8 cellular contexts compared by ENCODE assay signal in genomic region chr17:7295230-7296180, GRCh38. TPM values are rescaled to one million over a fixed set of nuclear protein-coding genes. Genes with fewer than 3 reads are reported as not detected.
DNase-seq lines count a peak whose midpoint lies in the region; ATAC-seq, FAIRE-seq and TF ChIP-seq lines count a peak whose summit lies in the region.

No MANE protein-coding gene starts in this region.

- CTCF ChIA-PET in HEK293 (lab: Yijun Ruan, JAX): interaction anchor here (0.7 to 6.6 kb wide), 28 partner anchors 7 to 252 kb away, joined by 3 to 160 read pairs (median 5); partner anchors contain the start of genes ACADVL, ACAP1, CTDNEP1 and DLG4

- POLR2A ChIA-PET in HEK293 (lab: Yijun Ruan, JAX): interaction anchor here (1.4 to 2.1 kb wide), 4 partner anchors 14 to 250 kb away, joined by 6 to 20 read pairs (median 12); partner anchors contain the start of genes ACADVL, DLG4, NEURL4 and SLC2A4

- H3K9ac ChIP-seq in BLaER1 treated with 17β-estradiol and CSF1 and Interleukin-3, amounts not matched to agents 10 nM and 100 nM: peak overlapping the region in 3 of 11 experiments; percentile 34 to 59 (median 35); a peak in 4 of 22 replicates

- H3K4me1 Mint-ChIP-seq in natural killer cell treated with Interleukin-12 subunit alpha and Interleukin-12 subunit beta and Interleukin-15 and Interleukin-18, amount 100 ng/mL, for 72 hours (ENCODE audit: low read depth in 2 of 2): peaks cover 7 to 21% of the 10 kb centered on the region in 2 donors

- ATAC-seq in natural killer cell treated with Interleukin-12 subunit alpha and Interleukin-12 subunit beta and Interleukin-15 and Interleukin-18, amount 100 ng/mL, for 72 hours: no peak
- ATAC-seq in GM21447 (IDR thresholded peaks at IDR 0.05; ENCODE audit: unreplicated experiment): no peak

- H3K27me3 ChIP-seq in BLaER1 treated with 17β-estradiol and CSF1 and Interleukin-3, amounts not matched to agents 10 nM and 100 nM: peaks cover 51 to 69% (median 59%) of the 10 kb centered on the region in 11 experiments
- peaks cover 3% of the 10 kb centered on the region for H3K27me3 ChIP-seq in bronchial epithelial cell (ENCODE audit: control insufficient read depth, insufficient read depth, low read length)
- H3K27me3 ChIP-seq in WERI-Rb-1 (ENCODE audit: insufficient read depth, low read depth, severe bottlenecking): no peaks in the 10 kb centered on the region

- peak overlapping the region; percentile 76 to 90 (median 82) for H3K4me2 ChIP-seq in BLaER1 treated with 17β-estradiol and CSF1 and Interleukin-3, amounts not matched to agents 10 nM and 100 nM

- FAIRE-seq in bronchial epithelial cell (lab: Jason Lieb, UNC): no peak

- H3K36me3 Mint-ChIP-seq in natural killer cell treated with Interleukin-12 subunit alpha and Interleukin-12 subunit beta and Interleukin-15 and Interleukin-18, amount 100 ng/mL, for 72 hours: no peaks in the 10 kb centered on the region

- H3K27me3 Mint-ChIP-seq in natural killer cell treated with Interleukin-12 subunit alpha and Interleukin-12 subunit beta and Interleukin-15 and Interleukin-18, amount 100 ng/mL, for 72 hours: peaks cover 19 to 20% of the 10 kb centered on the region in 2 donors

- H3K4me1 ChIP-seq in BLaER1 treated with 17β-estradiol and CSF1 and Interleukin-3, amounts not matched to agents 10 nM and 100 nM: peaks cover 15 to 41% (median 37%) of the 10 kb centered on the region in 10 experiments
- peaks cover 6% of the 10 kb centered on the region; the same call in 1 of the 2 replicates for H3K4me1 ChIP-seq in HEK293 (ENCODE audit: control insufficient read depth, insufficient read depth, low read length)

- peaks cover 0 to 16% (median 0%) of the 10 kb centered on the region in 11 experiments; a peak in 3 of 22 replicates for H4K20me1 ChIP-seq in BLaER1 treated with 17β-estradiol and CSF1 and Interleukin-3, amounts not matched to agents 10 nM and 100 nM

- intact Hi-C loops in posterior cingulate gyrus (cut with DNase I): loop anchor here (1.0 to 5.0 kb wide), 2 partner anchors 15 to 248 kb away; no protein-coding TSS in a partner anchor

- peak overlapping the region; percentile 37 to 48 for H3K27ac Mint-ChIP-seq in natural killer cell treated with Interleukin-12 subunit alpha and Interleukin-12 subunit beta and Interleukin-15 and Interleukin-18, amount 100 ng/mL, for 72 hours

- peak overlapping the region in 9 of 10 experiments; percentile 18 to 62 (median 43); a peak in 10 of 20 replicates for H3K4me3 ChIP-seq in BLaER1 treated with 17β-estradiol and CSF1 and Interleukin-3, amounts not matched to agents 10 nM and 100 nM
- H3K4me3 ChIP-seq in HEK293 (ENCODE audit: low read depth, low read length) (no peak overlapping the region), bronchial epithelial cell (ENCODE audit: low read depth, low read length) (peak overlapping the region; percentile 34), WERI-Rb-1 (ENCODE audit: low read depth, low read length) (no peak overlapping the region)

- no peaks in the 10 kb centered on the region for H3K36me3 ChIP-seq in BLaER1 treated with 17β-estradiol and CSF1 and Interleukin-3, amounts not matched to agents 10 nM and 100 nM
- no peaks in the 10 kb centered on the region for H3K36me3 ChIP-seq in HEK293 (ENCODE audit: control insufficient read depth in 2 of 2, insufficient read depth in 1 of 2, low read length in 2 of 2)
- H3K36me3 ChIP-seq in bronchial epithelial cell (ENCODE audit: control insufficient read depth, insufficient read depth, low read length): no peaks in the 10 kb centered on the region
- H3K36me3 ChIP-seq in WERI-Rb-1: no peaks in the 10 kb centered on the region

- H3K27ac ChIP-seq in BLaER1 treated with 17β-estradiol and CSF1 and Interleukin-3, amounts not matched to agents 10 nM and 100 nM: no peak overlapping the region
- 0 out of 2 replicates have a peak overlapping the region, but pooled peaks have one; percentile 37 for H3K27ac ChIP-seq in HEK293 (ENCODE audit: extremely low read depth, low read depth, low read length)
- no peak overlapping the region; the same call in 1 of the 2 replicates for H3K27ac ChIP-seq in WERI-Rb-1
- no peak overlapping the region for H3K27ac ChIP-seq in caudate nucleus (ENCODE audit: low read depth, low read length)

- H3K9me3 Mint-ChIP-seq in natural killer cell treated with Interleukin-12 subunit alpha and Interleukin-12 subunit beta and Interleukin-15 and Interleukin-18, amount 100 ng/mL, for 72 hours: no peaks in the 10 kb centered on the region

- peak overlapping the region; percentile 84 for H3K4me3 Mint-ChIP-seq in natural killer cell treated with Interleukin-12 subunit alpha and Interleukin-12 subunit beta and Interleukin-15 and Interleukin-18, amount 100 ng/mL, for 72 hours

- TF ChIP-seq CTCF in HEK293 (tag by site-specific recombination; IDR thresholded peaks at IDR 0.05): no peak
- TF ChIP-seq CTCF in bronchial epithelial cell (IDR thresholded peaks at IDR 0.05; ENCODE audit: insufficient read depth, low read length, severe bottlenecking): peak; percentile 11
- TF ChIP-seq CTCF in WERI-Rb-1 (IDR thresholded peaks at IDR 0.05; ENCODE audit: low read depth, low read length): no peak

- DNase-seq in bronchial epithelial cell (ENCODE audit: low read depth) (no peak), WERI-Rb-1 (no peak), caudate nucleus (lab: John Stamatoyannopoulos, UW) (no peak), posterior cingulate gyrus (no peak)
- no peak for DNase-seq in natural killer cell treated with Interleukin-12 subunit alpha and Interleukin-12 subunit beta and Interleukin-15 and Interleukin-18, amount 100 ng/mL, for 72 hours (ENCODE audit: low spot score)

- H3K9me3 ChIP-seq in BLaER1 treated with 17β-estradiol and CSF1 and Interleukin-3, amounts not matched to agents 10 nM and 100 nM (replicated peaks in 1 of 11): no peaks in the 10 kb centered on the region
- H3K9me3 ChIP-seq in HEK293 (ENCODE audit: control insufficient read depth, insufficient read depth, low read depth, low read length) (no peaks in the 10 kb centered on the region), WERI-Rb-1 (ENCODE audit: severe bottlenecking) (no peaks in the 10 kb centered on the region)

TF ChIP-seq in HEK293, 187 proteins besides CTCF, POLR2A, EP300 and RAD21:
- TF ChIP-seq HOXD13 (CRISPR knock-in tag; IDR thresholded peaks at IDR 0.05; ENCODE audit: borderline replicate concordance) (no peak), ZNF169 (tag by site-specific recombination; IDR thresholded peaks at IDR 0.05) (no peak), HIC1 (tag by site-specific recombination; IDR thresholded peaks at IDR 0.05) (no peak), ZNF777 (tag by site-specific recombination; IDR thresholded peaks at IDR 0.05; ENCODE audit: borderline replicate concordance) (no peak), ZNF792 (tag by site-specific recombination; IDR thresholded peaks at IDR 0.05) (no peak), ZEB2 (tag by site-specific recombination; IDR thresholded peaks at IDR 0.05) (no peak), ZNF26 (tag by site-specific recombination; IDR thresholded peaks at IDR 0.05) (no peak), ZFP41 (tag by site-specific recombination; IDR thresholded peaks at IDR 0.05; ENCODE audit: borderline replicate concordance) (no peak)

RNA-seq across cellular contexts. Expression of gene YBX2, which starts 1.1 kb away (rescaled TPM):
- 0.26 and 1.0 TPM in 2 replicates for total RNA-seq in bronchial epithelial cell
- total RNA-seq in natural killer cell treated with Interleukin-12 subunit alpha and Interleukin-12 subunit beta and Interleukin-15 and Interleukin-18, amount 100 ng/mL, for 72 hours: not detected

RNA-seq across cellular contexts. Expression of gene EIF5A, which starts 11.9 kb away (rescaled TPM):
- 653 and 709 TPM in 2 replicates for total RNA-seq in bronchial epithelial cell
- 1,000 to 10,000 TPM in 1 of 2 donors, 100 to 1,000 TPM in 1; 953 to 1,345 TPM for total RNA-seq in natural killer cell treated with Interleukin-12 subunit alpha and Interleukin-12 subunit beta and Interleukin-15 and Interleukin-18, amount 100 ng/mL, for 72 hours

RNA-seq across cellular contexts. Expression of gene SLC2A4, which starts 14.0 kb away (rescaled TPM):
- under 0.01 and 0.13 TPM in 2 replicates for total RNA-seq in bronchial epithelial cell
- total RNA-seq in natural killer cell treated with Interleukin-12 subunit alpha and Interleukin-12 subunit beta and Interleukin-15 and Interleukin-18, amount 100 ng/mL, for 72 hours: under 1 TPM in 1 of 2 donors, not detected in 1; 0.50 TPM

RNA-seq across cellular contexts. Expression of gene GPS2, which starts 19.7 kb away (rescaled TPM):
- total RNA-seq in bronchial epithelial cell: 22.4 and 35.7 TPM in 2 replicates
- total RNA-seq in natural killer cell treated with Interleukin-12 subunit alpha and Interleukin-12 subunit beta and Interleukin-15 and Interleukin-18, amount 100 ng/mL, for 72 hours: 10 to 100 TPM; 58.1 to 87.0 TPM

RNA-seq across cellular contexts. Expression of gene CLDN7, which starts 33.2 kb away (rescaled TPM):
- total RNA-seq in bronchial epithelial cell: 546 and 850 TPM in 2 replicates
- 1 to 10 TPM in 1 of 2 donors, under 1 TPM in 1; 0.73 to 1.1 TPM for total RNA-seq in natural killer cell treated with Interleukin-12 subunit alpha and Interleukin-12 subunit beta and Interleukin-15 and Interleukin-18, amount 100 ng/mL, for 72 hours

Comparison
In these comparisons a context has a peak if more than half of its experiments do, and no peak if none do; other contexts are left out.
1. H3K4me3 ChIP-seq: peak in BLaER1 treated with 17β-estradiol and CSF1 and Interleukin-3, amounts not matched to agents 10 nM and 100 nM (9 of 10) and bronchial epithelial cell (single experiment); none in HEK293 (single experiment) and WERI-Rb-1 (single experiment).